24 cellular contexts compared by ENCODE assay signal in the genomic region with DNA sequence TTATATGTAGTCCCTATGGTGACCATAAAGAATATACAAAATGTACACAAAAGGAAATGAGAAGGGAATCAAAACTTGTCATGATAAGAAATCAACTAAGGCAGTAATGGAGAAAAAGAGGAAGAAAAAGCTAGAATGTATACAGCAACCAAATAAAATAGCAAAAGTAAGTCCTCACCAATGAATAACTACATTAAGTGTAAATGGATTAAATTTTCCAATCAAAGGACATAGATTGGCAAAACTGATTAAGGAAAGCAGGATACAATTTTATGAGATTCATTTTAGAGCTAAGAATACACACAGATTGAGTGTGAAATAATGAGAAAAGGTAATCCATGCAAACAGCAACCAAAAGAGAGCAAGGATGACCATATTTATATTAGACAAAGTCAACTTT.
DNase-seq lines count a peak whose midpoint lies in the region; ATAC-seq, FAIRE-seq and TF ChIP-seq lines count a peak whose summit lies in the region.
"Had no signal": no experiment of that assay in that cellular context is flagged by ENCODE, and none has a peak within 500 bp of the region (broad histone marks: within the 10 kb centered on the region; RNA-seq: fewer than 3 reads in every experiment).

No MANE protein-coding gene starts in this region.

- peaks cover 51% of the 10 kb centered on the region for H3K9me3 Mint-ChIP-seq in activated CD8-positive, alpha-beta T cell treated with anti-CD3 and anti-CD28 coated beads for 36 hours
- H3K9me3 Mint-ChIP-seq in activated CD8-positive, alpha-beta T cell treated with anti-CD3 and anti-CD28 coated beads, Interleukin-2, amount 10 ng/mL, durations not matched to agents 7 days and 5 days (ENCODE audit: insufficient read depth): peaks cover 12% of the 10 kb centered on the region
- peaks cover 41% of the 10 kb centered on the region for H3K9me3 Mint-ChIP-seq in activated naive CD8-positive, alpha-beta T cell treated with anti-CD3 and anti-CD28 coated beads for 36 hours
- peaks cover 21 to 27% of the 10 kb centered on the region in 2 donors for H3K9me3 Mint-ChIP-seq in stimulated activated naive B cell treated with anti-CD40 and anti-IgM and Interleukin-4, amounts not matched to agents 10 μg/mL and 1 μg/mL and 100 μg/mL, for 72 hours

- no peaks in the 10 kb centered on the region for H3K4me1 ChIP-seq in BE2C
- H3K4me1 ChIP-seq: BLaER1, HAP-1 had no signal

- DNase-seq in activated CD8-positive, alpha-beta T cell treated with anti-CD3 and anti-CD28 coated beads for 36 hours: no peak
- DNase-seq in activated CD8-positive, alpha-beta T cell treated with anti-CD3 and anti-CD28 coated beads, Interleukin-2, amount 10 ng/mL, durations not matched to agents 7 days and 5 days: no peak
- DNase-seq in GM19239 (ENCODE audit: insufficient read length, low spot score) (no peak), SK-N-DZ (ENCODE audit: low spot score) (no peak), BE2C (no peak)
- no peak for DNase-seq in activated naive CD8-positive, alpha-beta T cell treated with anti-CD3 and anti-CD28 coated beads for 36 hours
- no peak for DNase-seq in stimulated activated naive B cell treated with anti-CD40 and anti-IgM and Interleukin-4, amounts not matched to agents 10 μg/mL and 1 μg/mL and 100 μg/mL, for 72 hours
- DNase-seq: DMS153, KG1, MG63, NCI-H1092, NCI-H1436, NCI-H187, NCI-H2081 treated with DMSO at 0.1 percent for 48 hours, NCI-H2171, NCI-H226, NCI-H510A, NCI-H69, PC-3 had no signal

- H3K27me3 Mint-ChIP-seq in activated CD8-positive, alpha-beta T cell treated with anti-CD3 and anti-CD28 coated beads for 36 hours: no peaks in the 10 kb centered on the region
- peaks cover 2% of the 10 kb centered on the region for H3K27me3 Mint-ChIP-seq in activated CD8-positive, alpha-beta T cell treated with anti-CD3 and anti-CD28 coated beads, Interleukin-2, amount 10 ng/mL, durations not matched to agents 7 days and 5 days (ENCODE audit: low read depth)
- no peaks in the 10 kb centered on the region for H3K27me3 Mint-ChIP-seq in activated naive CD8-positive, alpha-beta T cell treated with anti-CD3 and anti-CD28 coated beads for 36 hours
- H3K27me3 Mint-ChIP-seq in stimulated activated naive B cell treated with anti-CD40 and anti-IgM and Interleukin-4, amounts not matched to agents 10 μg/mL and 1 μg/mL and 100 μg/mL, for 72 hours: no peaks in the 10 kb centered on the region
- H3K27me3 Mint-ChIP-seq: CD4-positive, CD25-positive, alpha-beta regulatory T cell had no signal

- POLR2A ChIA-PET in activated CD8-positive, alpha-beta T cell treated with anti-CD3 and anti-CD28 coated beads for 36 hours (lab: Charles Lee): interaction anchor here (0.9 kb wide), 1 partner anchor 169 kb away, joined by 3 read pairs; no protein-coding TSS in a partner anchor
- POLR2A ChIA-PET in activated CD8-positive, alpha-beta T cell treated with anti-CD3 and anti-CD28 coated beads, Interleukin-2, amount 10 ng/mL, durations not matched to agents 7 days and 5 days (lab: Charles Lee): no interaction called here

- no peak overlapping the region for H3K4me3 Mint-ChIP-seq in activated CD8-positive, alpha-beta T cell treated with anti-CD3 and anti-CD28 coated beads for 36 hours
- H3K4me3 Mint-ChIP-seq in activated CD8-positive, alpha-beta T cell treated with anti-CD3 and anti-CD28 coated beads, Interleukin-2, amount 10 ng/mL, durations not matched to agents 7 days and 5 days: no peak overlapping the region
- H3K4me3 Mint-ChIP-seq in activated naive CD8-positive, alpha-beta T cell treated with anti-CD3 and anti-CD28 coated beads for 36 hours: no peak overlapping the region
- no peak overlapping the region for H3K4me3 Mint-ChIP-seq in stimulated activated naive B cell treated with anti-CD40 and anti-IgM and Interleukin-4, amounts not matched to agents 10 μg/mL and 1 μg/mL and 100 μg/mL, for 72 hours
- H3K4me3 Mint-ChIP-seq: GM23338 had no signal

- no peaks in the 10 kb centered on the region for H3K9me3 ChIP-seq in BE2C
- H3K9me3 ChIP-seq: HAP-1, MG63 had no signal

- ATAC-seq in activated CD8-positive, alpha-beta T cell treated with anti-CD3 and anti-CD28 coated beads for 36 hours: no peak
- ATAC-seq in activated CD8-positive, alpha-beta T cell treated with anti-CD3 and anti-CD28 coated beads, Interleukin-2, amount 10 ng/mL, durations not matched to agents 7 days and 5 days: no peak
- no peak for ATAC-seq in stimulated activated naive B cell treated with anti-CD40 and anti-IgM and Interleukin-4, amounts not matched to agents 10 μg/mL and 1 μg/mL and 100 μg/mL, for 72 hours (replicated peaks)
- ATAC-seq: GM23338, PC-3 had no signal

- H3K27ac Mint-ChIP-seq in activated CD8-positive, alpha-beta T cell treated with anti-CD3 and anti-CD28 coated beads for 36 hours: peak overlapping the region; percentile 92
- no peak overlapping the region for H3K27ac Mint-ChIP-seq in activated CD8-positive, alpha-beta T cell treated with anti-CD3 and anti-CD28 coated beads, Interleukin-2, amount 10 ng/mL, durations not matched to agents 7 days and 5 days
- peak overlapping the region; percentile 1 for H3K27ac Mint-ChIP-seq in activated naive CD8-positive, alpha-beta T cell treated with anti-CD3 and anti-CD28 coated beads for 36 hours
- peak overlapping the region; percentile 82 for H3K27ac Mint-ChIP-seq in stimulated activated naive B cell treated with anti-CD40 and anti-IgM and Interleukin-4, amounts not matched to agents 10 μg/mL and 1 μg/mL and 100 μg/mL, for 72 hours
- H3K27ac Mint-ChIP-seq: CD4-positive, CD25-positive, alpha-beta regulatory T cell; GM23338 had no signal

- no peak for TF ChIP-seq CTCF in activated CD8-positive, alpha-beta T cell treated with anti-CD3 and anti-CD28 coated beads for 36 hours (IDR thresholded peaks at IDR 0.05)
- no peak for TF ChIP-seq CTCF in BE2C (IDR thresholded peaks at IDR 0.05; ENCODE audit: low read depth, low read length)

- no peak overlapping the region for H3K4me3 ChIP-seq in BE2C (ENCODE audit: low read depth, low read length)
- H3K4me3 ChIP-seq: BLaER1, GM23338, HAP-1, MG63 had no signal

- intact Hi-C loops in activated CD8-positive, alpha-beta T cell treated with anti-CD3 and anti-CD28 coated beads for 36 hours (cut with micrococcal nuclease): no loop called here

- H3K36me3 ChIP-seq in BE2C: no peaks in the 10 kb centered on the region
- H3K36me3 ChIP-seq: BLaER1, HAP-1, MG63 had no signal

- peaks cover 25% of the 10 kb centered on the region for H3K4me1 Mint-ChIP-seq in activated CD8-positive, alpha-beta T cell treated with anti-CD3 and anti-CD28 coated beads for 36 hours (ENCODE audit: low read depth)
- H3K4me1 Mint-ChIP-seq in activated CD8-positive, alpha-beta T cell treated with anti-CD3 and anti-CD28 coated beads, Interleukin-2, amount 10 ng/mL, durations not matched to agents 7 days and 5 days (ENCODE audit: low read depth): peaks cover 18% of the 10 kb centered on the region
- H3K4me1 Mint-ChIP-seq in activated naive CD8-positive, alpha-beta T cell treated with anti-CD3 and anti-CD28 coated beads for 36 hours: peaks cover 22% of the 10 kb centered on the region
- peaks cover 11 to 25% of the 10 kb centered on the region in 2 donors for H3K4me1 Mint-ChIP-seq in stimulated activated naive B cell treated with anti-CD40 and anti-IgM and Interleukin-4, amounts not matched to agents 10 μg/mL and 1 μg/mL and 100 μg/mL, for 72 hours
- H3K4me1 Mint-ChIP-seq: GM23338 had no signal

- peaks cover 32% of the 10 kb centered on the region for H3K36me3 Mint-ChIP-seq in activated CD8-positive, alpha-beta T cell treated with anti-CD3 and anti-CD28 coated beads for 36 hours (ENCODE audit: low read depth)
- H3K36me3 Mint-ChIP-seq in activated CD8-positive, alpha-beta T cell treated with anti-CD3 and anti-CD28 coated beads, Interleukin-2, amount 10 ng/mL, durations not matched to agents 7 days and 5 days (ENCODE audit: low read depth): peaks cover 15% of the 10 kb centered on the region
- H3K36me3 Mint-ChIP-seq in activated naive CD8-positive, alpha-beta T cell treated with anti-CD3 and anti-CD28 coated beads for 36 hours: peaks cover 39% of the 10 kb centered on the region
- H3K36me3 Mint-ChIP-seq in stimulated activated naive B cell treated with anti-CD40 and anti-IgM and Interleukin-4, amounts not matched to agents 10 μg/mL and 1 μg/mL and 100 μg/mL, for 72 hours: peaks cover 14 to 19% of the 10 kb centered on the region in 2 donors

- H3K27me3 ChIP-seq in BE2C: no peaks in the 10 kb centered on the region
- H3K27me3 ChIP-seq: BLaER1, MG63 had no signal

- FAIRE-seq in GM19239 (lab: Jason Lieb, UNC): peak; percentile 82
- FAIRE-seq: HTR-8/SVneo had no signal

- CTCF ChIA-PET in activated CD8-positive, alpha-beta T cell treated with anti-CD3 and anti-CD28 coated beads for 36 hours (lab: Charles Lee): interaction anchor here (2.3 kb wide), 1 partner anchor 169 kb away, joined by 9 read pairs; a partner anchor contains a TSS
- CTCF ChIA-PET in activated CD8-positive, alpha-beta T cell treated with anti-CD3 and anti-CD28 coated beads, Interleukin-2, amount 10 ng/mL, durations not matched to agents 7 days and 5 days (lab: Charles Lee): no interaction called here
